ENCODE assay signal across 8 cellular contexts in the genomic region with DNA sequence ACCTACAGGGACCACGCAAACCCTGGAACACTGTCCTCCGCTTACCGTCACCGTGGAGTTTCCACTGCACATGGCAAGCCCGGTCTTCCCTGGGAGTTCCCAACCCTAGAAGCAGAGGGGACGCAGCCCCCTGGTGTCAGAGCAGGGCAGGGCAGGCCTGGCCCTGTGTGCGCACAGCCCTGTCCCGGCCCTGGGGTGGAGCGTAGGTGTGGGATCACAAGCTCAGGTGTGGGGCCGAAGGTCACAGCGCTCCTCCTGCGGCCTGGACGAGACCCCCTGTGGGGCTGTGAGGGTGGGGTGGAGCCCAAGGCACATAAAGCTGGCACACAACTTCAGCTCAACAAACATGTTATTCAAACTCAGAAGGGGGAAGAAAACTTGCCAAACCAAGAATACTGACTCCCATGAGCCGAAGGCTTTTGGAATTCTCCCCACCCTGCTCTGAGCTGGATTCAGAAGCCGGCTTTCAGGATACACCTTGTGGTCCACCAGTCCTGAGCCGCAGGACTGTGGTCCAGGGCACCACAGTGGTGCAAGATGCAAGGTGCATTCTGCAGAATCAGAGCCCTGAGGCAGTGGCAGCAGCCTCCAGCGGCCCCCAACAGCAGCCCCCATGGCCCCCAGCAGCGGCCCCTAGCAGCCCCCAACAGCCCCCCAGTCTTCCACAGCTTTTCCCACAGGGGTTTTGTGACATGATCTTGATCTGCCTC. TPM values are rescaled to one million over a fixed set of nuclear protein-coding genes. Genes with fewer than 3 reads are reported as not detected.
DNase-seq lines count a peak whose midpoint lies in the region; ATAC-seq, FAIRE-seq and TF ChIP-seq lines count a peak whose summit lies in the region.

No MANE protein-coding gene starts in this region.

- H3K4me1 Mint-ChIP-seq in stimulated activated naive CD8-positive, alpha-beta T cell treated with anti-CD3 and anti-CD28 coated beads, Interleukin-15, amount 100 ng/mL, for 72 hours = peaks cover 23% of the 10 kb centered on the region

- H3K4me1 ChIP-seq in BLaER1 = peaks cover 49% of the 10 kb centered on the region
- H3K4me1 ChIP-seq in RWPE2 (ENCODE audit: insufficient read depth, poor library complexity, severe bottlenecking) = peaks cover 4% of the 10 kb centered on the region
- H3K4me1 ChIP-seq in K562 (replicated peaks in 1 of 2; ENCODE audit: control insufficient read depth in 2 of 2, insufficient read depth in 2 of 2, low read length in 2 of 2) = peaks cover 0 to 51% of the 10 kb centered on the region in 2 experiments; a peak in 2 of 5 replicates

- H3K79me2 ChIP-seq in K562 (ENCODE audit: control insufficient read depth, insufficient read depth, low read length) = no peaks in the 10 kb centered on the region

- H3K27me3 ChIP-seq in BLaER1 (0 out of 2 replicates have a peak, but pooled peaks cover 3% of the 10 kb centered on the region), RWPE2 (ENCODE audit: insufficient read depth, poor library complexity, severe bottlenecking) (no peaks in the 10 kb centered on the region), K562 (ENCODE audit: control insufficient read depth in 2 of 2, insufficient read depth in 2 of 2, low read length in 2 of 2) (peaks cover 40 to 85% of the 10 kb centered on the region in 2 experiments)

- no peak overlapping the region for H2AFZ ChIP-seq in K562 (ENCODE audit: low read depth, low read length)

- in situ Hi-C loops in K562 (cut with MboI) = loop anchor here (5.0 kb wide), 1 partner anchor 119 kb away; no protein-coding TSS in a partner anchor

- H3K27ac ChIP-seq in BLaER1 (no peak overlapping the region), RWPE2 (ENCODE audit: poor library complexity, severe bottlenecking) (no peak overlapping the region), K562 (ENCODE audit: extremely low read depth, low read depth, low read length) (no peak overlapping the region)

- H3K4me3 ChIP-seq in BLaER1 (no peak overlapping the region), RWPE2 (ENCODE audit: severe bottlenecking) (no peak overlapping the region), K562 (no peak overlapping the region)

- TF ChIP-seq POLR2A in K562 (conservative IDR thresholded peaks at IDR 0.05) = no peak

- H3K9me1 ChIP-seq in K562 (ENCODE audit: control insufficient read depth, insufficient read depth, low read length) = no peaks in the 10 kb centered on the region

- peak; percentile 67 to 87 for TF ChIP-seq RAD21 in K562 (CRISPR knock-in tag; conservative IDR thresholded peaks at IDR 0.05 in 1 of 2, IDR thresholded peaks at IDR 0.05 in 1 of 2)

- ATAC-seq in GM18868 (IDR thresholded peaks at IDR 0.05; ENCODE audit: unreplicated experiment) = peak; percentile 87
- ATAC-seq in HG03442 (IDR thresholded peaks at IDR 0.05; ENCODE audit: unreplicated experiment) = peak; percentile 68
- peak; percentile 88 for ATAC-seq in RWPE2 (ENCODE audit: low read depth)
- ATAC-seq in K562 = peak; percentile 97
- ATAC-seq in left colon = peak; percentile 87
- peak; percentile 88 for ATAC-seq in stimulated activated naive CD8-positive, alpha-beta T cell treated with anti-CD3 and anti-CD28 coated beads, Interleukin-15, amount 100 ng/mL, for 72 hours
- no peak for ATAC-seq in HG03108 (IDR thresholded peaks at IDR 0.05; ENCODE audit: unreplicated experiment)

- peak overlapping the region in 1 of 2 donors; percentile 50 for H3K27ac Mint-ChIP-seq in stimulated activated naive CD8-positive, alpha-beta T cell treated with anti-CD3 and anti-CD28 coated beads, Interleukin-15, amount 100 ng/mL, for 72 hours

- POLR2A ChIA-PET in K562 (lab: Yijun Ruan, JAX) = interaction anchor here (0.6 to 1.0 kb wide), 3 partner anchors 10 to 462 kb away, joined by 3 to 4 read pairs (median 3); partner anchors contain the start of genes BRD9 and TRIP13

- H3K9me3 ChIP-seq in BLaER1 (no peaks in the 10 kb centered on the region), RWPE2 (ENCODE audit: severe bottlenecking) (no peaks in the 10 kb centered on the region), K562 (replicated peaks; ENCODE audit: control insufficient read depth, insufficient read depth, low read depth, low read length) (no peaks in the 10 kb centered on the region)

- WGBS in K562 (ENCODE audit: insufficient coverage, low coverage, missing lambda C conversion rate) = 12% methylated on average over 17 of the region's 18 CpGs

- BruUV-seq in K562 (replicated peaks; lab: Mats Ljungman, UMichigan) = no TSS peak

- no peak overlapping the region for H3K4me3 Mint-ChIP-seq in stimulated activated naive CD8-positive, alpha-beta T cell treated with anti-CD3 and anti-CD28 coated beads, Interleukin-15, amount 100 ng/mL, for 72 hours

- DNase-seq in RWPE2 (ENCODE audit: low spot score) (peak; percentile 82), K562 (ENCODE audit: extremely low read depth in 1 of 4, low spot score in 3 of 4) (peak; percentile 73 to 83 (median 80)), left colon (peak; percentile 64 to 79)
- DNase-seq in stimulated activated naive CD8-positive, alpha-beta T cell treated with anti-CD3 and anti-CD28 coated beads, Interleukin-15, amount 100 ng/mL, for 72 hours = peak; percentile 46 to 47

- H3K9me3 Mint-ChIP-seq in stimulated activated naive CD8-positive, alpha-beta T cell treated with anti-CD3 and anti-CD28 coated beads, Interleukin-15, amount 100 ng/mL, for 72 hours = peaks cover 5 to 6% of the 10 kb centered on the region in 2 donors

- intact Hi-C loops in K562 (cut with micrococcal nuclease) = loop anchor here (1.0 kb wide), 1 partner anchor 114 kb away; no protein-coding TSS in a partner anchor
- intact Hi-C loops in left colon (cut with DNase I, micrococcal nuclease) = loop anchor here in 1 of 2 donors (10.0 kb wide), 1 partner anchor 116 kb away; no protein-coding TSS in a partner anchor

- H3K4me2 ChIP-seq in BLaER1 = peak overlapping the region; percentile 41
- H3K4me2 ChIP-seq in K562 (ENCODE audit: insufficient read depth, low read length) = no peak overlapping the region

- no peak overlapping the region for H3K9ac ChIP-seq in BLaER1
- 0 out of 4 replicates have a peak overlapping the region, but pooled peaks of 1 of the 2 experiments have one; percentile 50 for H3K9ac ChIP-seq in K562 (ENCODE audit: insufficient read depth in 1 of 2, low read depth in 2 of 2, low read length in 2 of 2)

- H4K20me1 ChIP-seq in BLaER1 (no peaks in the 10 kb centered on the region), K562 (replicated peaks; ENCODE audit: control insufficient read depth, insufficient read depth, low read length) (no peaks in the 10 kb centered on the region; the same call in 1 of the 2 replicates)

- H3K27me3 Mint-ChIP-seq in stimulated activated naive CD8-positive, alpha-beta T cell treated with anti-CD3 and anti-CD28 coated beads, Interleukin-15, amount 100 ng/mL, for 72 hours = no peaks in the 10 kb centered on the region

- TF ChIP-seq CTCF in RWPE2 (IDR thresholded peaks at IDR 0.05; ENCODE audit: poor library complexity, severe bottlenecking) = peak; percentile 79
- TF ChIP-seq CTCF in K562 (IDR thresholded peaks at IDR 0.05 in 2 of 3, conservative IDR thresholded peaks at IDR 0.05 in 1 of 3; ENCODE audit: insufficient read depth in 2 of 3, low read depth in 1 of 3, low read length in 3 of 3) = peak; percentile 80 to 87 (median 86)

- no peak for TF ChIP-seq EP300 in K562 (IDR thresholded peaks at IDR 0.05; ENCODE audit: low read length)

- no peaks in the 10 kb centered on the region for H3K36me3 ChIP-seq in BLaER1
- H3K36me3 ChIP-seq in RWPE2 (ENCODE audit: low read depth) = no peaks in the 10 kb centered on the region
- no peaks in the 10 kb centered on the region for H3K36me3 ChIP-seq in K562 (ENCODE audit: control insufficient read depth, insufficient read depth, low read length)

- FAIRE-seq in K562 (lab: Jason Lieb, UNC) = peak; percentile 83

- CTCF ChIA-PET in K562 (lab: Yijun Ruan, JAX; ENCODE audit: low intra/inter-chr PET ratio) = interaction anchor here (1.0 to 1.2 kb wide), 2 partner anchors 236 to 389 kb away, joined by 3 to 5 read pairs; no protein-coding TSS in a partner anchor

TF ChIP-seq in K562, 482 proteins besides CTCF, POLR2A, EP300 and RAD21 (continues in another document):
- TF ChIP-seq, protein P1, sequence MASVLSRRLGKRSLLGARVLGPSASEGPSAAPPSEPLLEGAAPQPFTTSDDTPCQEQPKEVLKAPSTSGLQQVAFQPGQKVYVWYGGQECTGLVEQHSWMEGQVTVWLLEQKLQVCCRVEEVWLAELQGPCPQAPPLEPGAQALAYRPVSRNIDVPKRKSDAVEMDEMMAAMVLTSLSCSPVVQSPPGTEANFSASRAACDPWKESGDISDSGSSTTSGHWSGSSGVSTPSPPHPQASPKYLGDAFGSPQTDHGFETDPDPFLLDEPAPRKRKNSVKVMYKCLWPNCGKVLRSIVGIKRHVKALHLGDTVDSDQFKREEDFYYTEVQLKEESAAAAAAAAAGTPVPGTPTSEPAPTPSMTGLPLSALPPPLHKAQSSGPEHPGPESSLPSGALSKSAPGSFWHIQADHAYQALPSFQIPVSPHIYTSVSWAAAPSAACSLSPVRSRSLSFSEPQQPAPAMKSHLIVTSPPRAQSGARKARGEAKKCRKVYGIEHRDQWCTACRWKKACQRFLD (CRISPR knock-in tag; IDR thresholded peaks at IDR 0.05) = no peak
- TF ChIP-seq CBFB (CRISPR knock-in tag; IDR thresholded peaks at IDR 0.05) (no peak; the same call in 1 of the 2 replicates), MAZ (CRISPR knock-in tag; conservative IDR thresholded peaks at IDR 0.05 in 1 of 2, IDR thresholded peaks at IDR 0.05 in 1 of 2) (peak in 1 of 2 experiments; percentile 38; a peak in 1 of 4 replicates)

RNA-seq across cellular contexts. Expression of gene EXOC3, which starts 11.8 kb away (rescaled TPM):
- total RNA-seq in K562 (2011; cell fraction: chromatin; rRNA removed; ENCODE audit: low replicate concordance) = 103 and 177 TPM in 2 replicates
- 66.8 and 69.0 TPM in 2 replicates for total RNA-seq in K562 (2011; cell fraction: nucleolus; rRNA removed)
- 75.2 and 79.0 TPM in 2 replicates for total RNA-seq in K562 (2011; cell fraction: nucleoplasm; rRNA removed)
- 22.4 and 27.5 TPM in 2 replicates for total RNA-seq in K562 (2014; rRNA removed)
- total RNA-seq in K562 (2014; rRNA removed; fragmentation: Illumina TruSeq; extraction: Trizol) = 13.9 and 16.5 TPM in 2 replicates
- 22.4 and 22.9 TPM in 2 replicates for total RNA-seq in K562 (2015; rRNA removed; fragmentation: Illumina TruSeq; extraction: Trizol)
- 41.0 and 41.9 TPM in 2 replicates for total RNA-seq in K562 (2021)
- polyA plus RNA-seq in K562 (2011; rRNA removed) = 15.5 and 18.8 TPM in 2 replicates
- polyA plus RNA-seq in K562 (2011; cell fraction: cytosol; rRNA removed) = 12.0 and 15.7 TPM in 2 replicates
- polyA plus RNA-seq in K562 (2011; cell fraction: nucleus; rRNA removed) = 37.6 and 54.4 TPM in 2 replicates
- 34.5 and 78.0 TPM in 2 replicates for polyA plus RNA-seq in K562 (2012)
- 22.9 and 25.8 TPM in 2 replicates for polyA plus RNA-seq in K562 (2014; fragmentation: Illumina TruSeq; extraction: Trizol)
- 1 to 10 TPM; 1.4 to 3.7 TPM for polyA plus RNA-seq in K562 (2014; fragmentation: Nextera tagmentation; extraction: Ambion mirVana)
- polyA plus RNA-seq in K562 (2014; rRNA removed) = 25.6 and 26.4 TPM in 2 replicates
- 13.4 and 17.1 TPM in 2 replicates for polyA minus RNA-seq in K562 (2011; rRNA and poly(A)+ RNA removed)
- 14.6 and 14.7 TPM in 2 replicates for polyA minus RNA-seq in K562 (2011; cell fraction: cytosol; rRNA and poly(A)+ RNA removed)
- 18.3 and 25.2 TPM in 2 replicates for polyA minus RNA-seq in K562 (2011; cell fraction: nucleus; rRNA and poly(A)+ RNA removed)
- 10 to 100 TPM; 65.2 to 75.1 TPM for total RNA-seq in left colon
